In the genomic region with DNA sequence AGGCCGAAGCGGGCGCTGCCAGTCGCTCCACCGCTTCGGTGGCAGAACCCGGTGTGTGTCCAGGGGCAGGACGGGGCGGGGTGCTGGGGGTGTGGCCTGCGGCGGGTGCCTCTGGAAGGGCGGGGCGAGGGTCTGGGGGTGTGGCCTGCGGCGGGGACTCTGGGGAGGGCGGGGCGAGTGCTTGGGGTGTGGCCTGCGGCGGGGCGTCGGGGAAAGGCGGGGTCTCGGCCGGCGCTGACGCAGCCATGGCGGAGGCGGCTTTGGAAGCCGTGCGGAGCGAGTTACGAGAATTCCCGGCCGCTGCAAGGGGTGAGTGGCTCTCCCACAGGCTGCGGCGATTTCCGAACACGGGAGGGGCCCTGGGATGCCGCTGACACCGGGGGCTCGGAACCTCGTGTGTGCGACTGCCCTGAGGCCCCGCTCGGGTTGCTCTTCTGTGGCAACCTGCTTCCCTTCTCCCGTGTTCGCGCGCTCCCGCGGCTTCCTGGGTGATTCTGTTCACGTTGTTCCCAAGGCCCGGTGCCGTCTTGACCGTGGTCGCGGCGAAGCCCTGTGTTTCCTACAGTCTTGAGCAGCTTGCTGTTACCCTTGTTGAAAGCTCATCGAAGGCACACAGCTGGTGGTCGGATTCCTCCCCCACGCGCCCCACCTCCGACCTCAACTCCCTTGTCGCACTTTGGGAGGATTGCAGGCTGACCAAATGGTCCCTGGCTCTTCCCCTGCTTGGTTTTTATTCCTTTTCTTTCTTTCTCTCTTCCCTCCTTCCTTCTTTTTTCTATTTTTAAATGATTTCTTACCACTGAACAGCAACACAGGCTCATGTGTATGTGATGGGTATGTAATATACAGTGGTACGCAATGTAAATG, we compare ENCODE assay signal across 8 cellular contexts. TPM values are rescaled to one million over a fixed set of nuclear protein-coding genes. Genes with fewer than 3 reads are reported as not detected.
DNase-seq lines count a peak whose midpoint lies in the region; ATAC-seq and TF ChIP-seq lines count a peak whose summit lies in the region.

Gene JMJD7, plus strand, starts transcription at position 213 of the 867 bp plus-strand sequence. Its CDS starts 33 bp downstream, at position 246.

- H3K36me3 ChIP-seq in OCI-LY3 (replicated peaks; ENCODE audit: low read depth, low read length) = no peaks in the 10 kb centered on the region
- no peaks in the 10 kb centered on the region for H3K36me3 ChIP-seq in mucosa of descending colon (ENCODE audit: low read depth)

- H3K27ac ChIP-seq in OCI-LY3 (ENCODE audit: low read length) = no peak within 1 kb of the TSS

- H4K20me1 ChIP-seq in OCI-LY3 (ENCODE audit: insufficient read depth, low read length) = no peaks in the 10 kb centered on the region

- H3K9me3 ChIP-seq in OCI-LY3 (ENCODE audit: insufficient read depth, low read length) (no peaks in the 10 kb centered on the region), mucosa of descending colon (no peaks in the 10 kb centered on the region)

- TF ChIP-seq CTCF in OCI-LY3 (IDR thresholded peaks at IDR 0.05; ENCODE audit: low read depth, low read length) = no peak
- no peak for TF ChIP-seq CTCF in mucosa of descending colon (IDR thresholded peaks at IDR 0.05)

- H3K79me2 ChIP-seq in OCI-LY3 (ENCODE audit: low read length) = no peaks in the 10 kb centered on the region

- ATAC-seq in GM19397 (IDR thresholded peaks at IDR 0.05; ENCODE audit: unreplicated experiment) = peak; percentile 73
- ATAC-seq in mucosa of descending colon = peak; percentile 98

- H3K4me1 ChIP-seq in OCI-LY3 (ENCODE audit: low read length) = peaks cover 5% of the 10 kb centered on the region; the same call in 1 of the 2 replicates
- H3K4me1 ChIP-seq in mucosa of descending colon (ENCODE audit: low read depth) = peaks cover 13% of the 10 kb centered on the region

- H2AFZ ChIP-seq in OCI-LY3 (ENCODE audit: low read depth, low read length) = peak within 1 kb of the TSS; percentile 39; the same call in 1 of the 2 replicates

- peak within 1 kb of the TSS; percentile 58 for H3K9ac ChIP-seq in OCI-LY3 (ENCODE audit: low read length)

- H3K4me3 ChIP-seq in OCI-LY3 (ENCODE audit: low read length) (peak within 1 kb of the TSS; percentile 77), mucosa of descending colon (peak within 1 kb of the TSS; percentile 50)

- DNase-seq in CD1c-positive myeloid dendritic cell (ENCODE audit: extremely low spot score) (peak; percentile 96), HS-5 (ENCODE audit: low read depth) (peak; percentile 47), activated T-cell treated with anti-CD3 and anti-CD28 coated beads for 1 hour (ENCODE audit: low read depth) (peak; percentile 98), epidermal melanocyte (ENCODE audit: insufficient read length, low spot score) (peak; percentile 97), mucosa of descending colon (peak; percentile 97 to 98 (median 98))
- DNase-seq in stimulated activated CD8-positive, alpha-beta memory T cell treated with anti-CD3 and anti-CD28 coated beads, Interleukin-2, amount 100 ng/mL, for 48 hours (ENCODE audit: low read depth in 2 of 2) = peak; percentile 95 to 97

- intact Hi-C loops in mucosa of descending colon (cut with DNase I, micrococcal nuclease) = no loop called here

- H3K27me3 ChIP-seq in OCI-LY3 (ENCODE audit: low read depth, low read length) = no peaks in the 10 kb centered on the region

- peak within 1 kb of the TSS; percentile 85 for H3K4me2 ChIP-seq in OCI-LY3 (ENCODE audit: low read length)

RNA-seq across cellular contexts. Expression of gene JMJD7, which starts in this region (rescaled TPM):
- 10 to 100 TPM in 2 of 3 donors, 1 to 10 TPM in 1; 9.8 to 15.2 (median 10.8) TPM for total RNA-seq in mucosa of descending colon

Comparison
In these comparisons a context has a peak if more than half of its experiments do, and no peak if none do; other contexts are left out.
1. DNase-seq: peak in every context shown above with its lines; median percentile 98 in activated T-cell treated with anti-CD3 and anti-CD28 coated beads for 1 hour; 98 in mucosa of descending colon; 97 in epidermal melanocyte; 96 in CD1c-positive myeloid dendritic cell; 96 in stimulated activated CD8-positive, alpha-beta memory T cell treated with anti-CD3 and anti-CD28 coated beads, Interleukin-2, amount 100 ng/mL, for 48 hours; 47 in HS-5.